In the genomic region with DNA sequence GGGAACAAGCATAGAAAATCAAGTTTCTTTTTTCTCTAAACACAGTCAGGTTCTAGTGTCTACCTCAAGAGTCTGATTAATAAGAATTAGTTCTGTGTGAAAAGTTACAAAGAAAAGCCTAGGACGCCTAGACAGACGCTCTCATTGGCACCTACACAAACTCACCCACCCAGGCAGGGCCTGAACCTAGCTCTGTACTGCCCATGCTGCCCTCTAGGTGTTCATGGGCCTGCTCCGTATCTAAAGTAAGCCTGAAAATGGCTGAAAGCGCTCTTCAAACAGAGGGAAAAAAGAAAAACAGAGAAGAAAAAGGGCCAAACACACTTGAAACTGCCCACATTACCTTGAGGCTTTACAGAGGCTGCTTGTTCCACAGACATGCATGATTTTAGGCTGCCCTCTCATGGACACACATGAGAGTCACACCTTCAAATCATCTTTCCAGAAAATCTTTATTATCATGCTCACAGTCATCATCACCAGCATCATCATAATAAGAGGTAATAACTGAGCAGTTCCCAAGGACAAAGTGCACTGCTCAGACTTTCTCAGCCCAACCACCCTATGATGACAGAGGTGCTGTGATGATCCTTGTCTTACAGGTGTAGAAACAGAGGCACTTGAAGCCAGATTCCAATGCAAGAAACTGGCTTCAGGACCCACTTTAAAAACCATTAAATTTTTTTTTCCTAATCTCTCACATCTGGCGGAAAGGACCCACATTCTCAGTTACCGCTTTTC, we compare ENCODE assay signal across 8 cellular contexts. TPM values are rescaled to one million over a fixed set of nuclear protein-coding genes. Genes with fewer than 3 reads are reported as not detected.
A peak's percentile ranks its signal among the peaks of the same experiment; 100 is the strongest.
DNase-seq lines count a peak whose midpoint lies in the region; ATAC-seq and TF ChIP-seq lines count a peak whose summit lies in the region.

No MANE protein-coding gene starts in this region.

- no peaks in the 10 kb centered on the region for H3K9me3 Mint-ChIP-seq in IgD-negative memory B cell

- peak; percentile 73 for ATAC-seq in GM19023 (IDR thresholded peaks at IDR 0.05; ENCODE audit: unreplicated experiment)
- ATAC-seq in omental fat pad (ENCODE audit: low FRiP score), result peak; percentile 62
- no peak for ATAC-seq in HG02840 (IDR thresholded peaks at IDR 0.05; ENCODE audit: low FRiP score, unreplicated experiment)

- intact Hi-C loops in posterior vena cava (cut with DNase I), result no loop called here

- peaks cover 6 to 9% (median 7%) of the 10 kb centered on the region in 3 donors for H3K4me1 Mint-ChIP-seq in IgD-negative memory B cell

- H3K4me3 ChIP-seq in epithelial cell of proximal tubule (ENCODE audit: low read depth, low read length), result no peak overlapping the region

- DNase-seq in DMS114 treated with DMSO at 0.1 percent for 48 hours (lab: John Stamatoyannopoulos, UW; ENCODE audit: unreplicated experiment) (peak; percentile 20), SK-N-DZ (ENCODE audit: low spot score) (peak; percentile 34), epithelial cell of proximal tubule (ENCODE audit: low read depth) (no peak), omental fat pad (ENCODE audit: low spot score) (no peak), posterior vena cava (ENCODE audit: low spot score) (no peak)

- TF ChIP-seq CTCF in epithelial cell of proximal tubule (conservative IDR thresholded peaks at IDR 0.05; ENCODE audit: low read depth, low read length) (peak; percentile 67), omental fat pad (IDR thresholded peaks at IDR 0.05) (no peak)

- H3K4me3 Mint-ChIP-seq in IgD-negative memory B cell, result no peak overlapping the region

- H3K27ac Mint-ChIP-seq in IgD-negative memory B cell, result peak overlapping the region in 2 of 3 donors; percentile 5 to 86

- no peaks in the 10 kb centered on the region for H3K36me3 Mint-ChIP-seq in IgD-negative memory B cell

- no peaks in the 10 kb centered on the region for H3K27me3 Mint-ChIP-seq in IgD-negative memory B cell

RNA-seq across cellular contexts. Expression of a gene that starts 49.6 kb away (rescaled TPM):
- 0.23 TPM for polyA plus RNA-seq in IgD-negative memory B cell
- polyA plus RNA-seq in SK-N-DZ (2014; cell fraction: cytosol; rRNA removed), result 0.28 and 0.61 TPM in 2 replicates
- polyA plus RNA-seq in SK-N-DZ (2014; cell fraction: nucleus; rRNA removed), result 0.76 and 1.5 TPM in 2 replicates
- total RNA-seq in epithelial cell of proximal tubule (1.4 and 2.2 TPM in 2 replicates), omental fat pad (under 1 TPM in 2 of 4 donors, not detected in 2; 0.19 to 0.38 TPM), posterior vena cava (under 1 TPM in 1 of 2 donors, not detected in 1; 0.10 TPM)

Comparison
In these comparisons a context has a peak if more than half of its experiments do, and no peak if none do; other contexts are left out.
1. DNase-seq: peak in DMS114 treated with DMSO at 0.1 percent for 48 hours (single experiment) and SK-N-DZ (single experiment); none in epithelial cell of proximal tubule (single experiment), omental fat pad (single experiment) and posterior vena cava (single experiment).